Comparison of ENCODE assay signal across 8 cellular contexts in the genomic region with DNA sequence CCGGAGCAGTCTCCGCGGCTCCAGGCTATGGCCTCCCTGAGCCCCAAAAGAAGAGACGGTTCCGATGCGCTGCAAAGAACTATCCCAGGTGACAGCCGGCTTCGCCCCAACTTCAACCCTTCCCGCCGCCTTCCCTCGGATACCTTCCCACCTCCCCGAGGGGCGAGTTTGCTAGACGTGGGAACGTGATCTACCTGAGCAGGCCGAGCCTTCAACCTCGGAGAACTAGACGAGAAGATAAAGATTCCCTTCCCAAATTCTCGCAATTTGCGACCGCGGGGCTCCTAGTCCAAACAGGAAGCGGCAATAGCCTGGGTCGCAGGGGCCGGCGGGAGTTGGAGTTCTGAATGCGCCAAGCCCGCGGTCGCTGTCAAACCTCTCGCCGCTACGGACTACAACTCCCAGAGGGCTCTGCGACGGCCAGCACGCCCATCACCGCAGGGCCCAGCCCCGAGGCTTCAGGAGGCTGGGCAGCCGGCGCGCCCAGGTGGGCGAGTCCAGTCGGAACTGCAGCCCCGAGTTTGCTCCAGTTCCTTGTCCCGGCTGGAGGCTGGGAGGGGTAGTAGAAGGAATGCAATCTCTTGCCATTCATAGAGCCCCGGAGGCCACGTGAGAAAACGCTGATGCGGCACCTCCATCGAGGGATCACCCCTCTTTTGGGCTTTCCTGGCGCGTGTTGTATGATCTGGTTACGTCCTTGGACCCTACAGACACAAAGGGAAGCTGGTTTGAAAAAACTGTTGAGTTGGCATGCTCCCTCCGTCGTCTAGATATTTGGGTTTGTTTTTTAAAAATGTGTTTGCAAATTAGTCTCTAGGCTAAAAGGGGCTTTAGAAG. TPM values are rescaled to one million over a fixed set of nuclear protein-coding genes. Genes with fewer than 3 reads are reported as not detected.
DNase-seq lines count a peak whose midpoint lies in the region; ATAC-seq and TF ChIP-seq lines count a peak whose summit lies in the region.

A gene with protein sequence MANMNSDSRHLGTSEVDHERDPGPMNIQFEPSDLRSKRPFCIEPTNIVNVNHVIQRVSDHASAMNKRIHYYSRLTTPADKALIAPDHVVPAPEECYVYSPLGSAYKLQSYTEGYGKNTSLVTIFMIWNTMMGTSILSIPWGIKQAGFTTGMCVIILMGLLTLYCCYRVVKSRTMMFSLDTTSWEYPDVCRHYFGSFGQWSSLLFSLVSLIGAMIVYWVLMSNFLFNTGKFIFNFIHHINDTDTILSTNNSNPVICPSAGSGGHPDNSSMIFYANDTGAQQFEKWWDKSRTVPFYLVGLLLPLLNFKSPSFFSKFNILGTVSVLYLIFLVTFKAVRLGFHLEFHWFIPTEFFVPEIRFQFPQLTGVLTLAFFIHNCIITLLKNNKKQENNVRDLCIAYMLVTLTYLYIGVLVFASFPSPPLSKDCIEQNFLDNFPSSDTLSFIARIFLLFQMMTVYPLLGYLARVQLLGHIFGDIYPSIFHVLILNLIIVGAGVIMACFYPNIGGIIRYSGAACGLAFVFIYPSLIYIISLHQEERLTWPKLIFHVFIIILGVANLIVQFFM (minus strand): TSS at position 302 of the 837 bp plus-strand sequence. CDS start 14,366 bp downstream, outside the sequence.

- peak; percentile 90 for DNase-seq in NCI-H774 (lab: John Stamatoyannopoulos, UW)
- peak; percentile 91 to 92 for DNase-seq in activated CD4-positive, alpha-beta T cell treated with anti-CD3 and anti-CD28 coated beads, Interleukin-2, amount 50 U/mL, for 4 hours
- peak; percentile 97 for DNase-seq in right lobe of liver
- DNase-seq in stimulated activated CD4-positive, alpha-beta T cell treated with anti-CD3 and anti-CD28 coated beads, Interleukin-4, amount 100 ng/mL, for 4 hours: peak; percentile 90 to 93

- WGBS in right lobe of liver (ENCODE audit: insufficient coverage, low coverage, low lambda C conversion rate, missing lambda C conversion rate): 0% methylated on average over 32 of the region's 55 CpGs

- H3K27ac ChIP-seq in C4-2B (peak within 1 kb of the TSS; percentile 63), duodenal mucosa (ENCODE audit: low read depth, low read length) (no peak within 1 kb of the TSS), right lobe of liver (peak within 1 kb of the TSS; percentile 26 to 34 (median 32))

- no peak for TF ChIP-seq CTCF in C4-2B (conservative IDR thresholded peaks at IDR 0.05)
- no peak for TF ChIP-seq CTCF in right lobe of liver (IDR thresholded peaks at IDR 0.05)

- peak within 1 kb of the TSS; percentile 74 to 85 for H3K9ac ChIP-seq in duodenal mucosa (ENCODE audit: low read depth in 1 of 2, low read length in 2 of 2)

- peak; percentile 67 for TF ChIP-seq POLR2A in right lobe of liver (IDR thresholded peaks at IDR 0.05)

- H3K4me3 ChIP-seq in duodenal mucosa (ENCODE audit: low read depth in 1 of 2, low read length in 2 of 2) (peak within 1 kb of the TSS; percentile 83 to 99), right lobe of liver (peak within 1 kb of the TSS; percentile 64 to 96 (median 82))

- H3K27me3 ChIP-seq in duodenal mucosa (ENCODE audit: control insufficient read depth in 1 of 2, insufficient read depth in 2 of 2, low read length in 2 of 2) (no peaks in the 10 kb centered on the region), right lobe of liver (no peaks in the 10 kb centered on the region)

- H3K9me3 ChIP-seq in duodenal mucosa (ENCODE audit: control insufficient read depth in 1 of 2, low read length in 2 of 2) (no peaks in the 10 kb centered on the region), right lobe of liver (no peaks in the 10 kb centered on the region)

- ATAC-seq in GM19395 (IDR thresholded peaks at IDR 0.05; ENCODE audit: unreplicated experiment): peak; percentile 99
- ATAC-seq in HG03565 (IDR thresholded peaks at IDR 0.05; ENCODE audit: unreplicated experiment): peak; percentile 99
- peak; percentile 100 for ATAC-seq in right lobe of liver

- H3K36me3 ChIP-seq in duodenal mucosa (ENCODE audit: control insufficient read depth in 1 of 2, insufficient read depth in 2 of 2, low read length in 2 of 2): peaks cover 5 to 8% of the 10 kb centered on the region in 2 donors
- no peaks in the 10 kb centered on the region for H3K36me3 ChIP-seq in right lobe of liver

- intact Hi-C loops in right lobe of liver (cut with DNase I): no loop called here

- peaks cover 4 to 13% of the 10 kb centered on the region in 2 donors for H3K4me1 ChIP-seq in duodenal mucosa (ENCODE audit: control insufficient read depth in 1 of 2, insufficient read depth in 2 of 2, low read length in 2 of 2)
- H3K4me1 ChIP-seq in right lobe of liver: peaks cover 0 to 5% (median 3%) of the 10 kb centered on the region in 4 donors

RNA-seq across cellular contexts. Expression of the gene that starts here (rescaled TPM):
- total RNA-seq in right lobe of liver: 10 to 100 TPM; 12.5 to 21.0 (median 14.8) TPM
